8 cellular contexts compared by ENCODE assay signal in the genomic region with DNA sequence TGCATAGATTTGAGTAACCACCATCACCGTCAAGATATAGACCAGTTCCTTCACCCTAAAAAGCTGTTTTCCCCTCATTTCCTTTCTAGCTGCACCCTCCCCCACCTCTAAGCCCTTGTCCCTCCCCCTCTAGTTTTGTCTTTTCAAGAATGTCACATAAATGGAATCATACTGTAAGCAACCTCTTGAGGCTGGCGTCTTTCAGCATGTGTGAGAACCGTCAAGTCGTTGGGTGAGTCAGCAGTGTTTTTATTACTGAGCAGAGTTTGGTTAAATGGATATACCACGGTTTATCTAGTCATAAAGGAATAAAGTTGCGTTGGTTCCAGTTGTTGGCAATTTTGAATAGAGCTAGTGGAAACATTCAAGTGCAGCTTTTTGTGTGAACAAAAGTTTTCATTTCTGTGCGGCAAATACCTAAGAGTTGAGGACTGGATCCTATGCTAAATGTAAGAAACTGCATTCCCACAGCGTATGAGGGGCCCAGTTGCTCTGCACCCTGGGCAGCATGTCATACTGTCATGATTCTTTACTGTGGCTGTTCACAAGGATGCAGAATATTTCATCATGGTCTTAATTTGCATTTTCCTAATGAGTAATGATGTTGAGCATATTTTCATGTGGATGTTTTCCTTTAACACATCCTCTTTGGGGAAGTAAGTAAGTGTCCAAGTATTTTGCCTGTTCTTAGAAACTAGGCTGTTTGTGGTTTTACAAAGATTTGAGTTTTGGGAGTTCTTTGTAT.
DNase-seq lines count a peak whose midpoint lies in the region; ATAC-seq and TF ChIP-seq lines count a peak whose summit lies in the region.

No MANE protein-coding gene starts in this region.

- no peaks in the 10 kb centered on the region for H3K36me3 Mint-ChIP-seq in endodermal cell (ENCODE audit: low read depth)

- H3K4me2 ChIP-seq in OCI-LY3 (ENCODE audit: low read length): peak overlapping the region; percentile 47

- no peaks in the 10 kb centered on the region for H3K27me3 Mint-ChIP-seq in endodermal cell (ENCODE audit: insufficient read depth)

- TF ChIP-seq CTCF in OCI-LY3 (IDR thresholded peaks at IDR 0.05; ENCODE audit: low read depth, low read length) (no peak), fibroblast of villous mesenchyme (IDR thresholded peaks at IDR 0.05; ENCODE audit: insufficient read depth, low read depth, low read length) (no peak), endodermal cell (conservative IDR thresholded peaks at IDR 0.05) (no peak)

- H3K36me3 ChIP-seq in OCI-LY3 (replicated peaks; ENCODE audit: low read depth, low read length) (no peaks in the 10 kb centered on the region), endodermal cell (ENCODE audit: control insufficient read depth, insufficient read depth, low read length) (no peaks in the 10 kb centered on the region)

- ATAC-seq in GM21825 (IDR thresholded peaks at IDR 0.05; ENCODE audit: unreplicated experiment) (peak; percentile 48), HG03097 (IDR thresholded peaks at IDR 0.05; ENCODE audit: low FRiP score, unreplicated experiment) (no peak)

- no peak overlapping the region for H3K4me3 Mint-ChIP-seq in endodermal cell

- H3K9me3 ChIP-seq in OCI-LY3 (ENCODE audit: insufficient read depth, low read length) (no peaks in the 10 kb centered on the region), endodermal cell (ENCODE audit: control insufficient read depth, low read length) (no peaks in the 10 kb centered on the region)

- H3K79me2 ChIP-seq in OCI-LY3 (ENCODE audit: low read length): no peaks in the 10 kb centered on the region

- DNase-seq in EH (ENCODE audit: low read depth) (peak; percentile 92), fibroblast of villous mesenchyme (ENCODE audit: low read depth) (peak; percentile 83), NCI-H82 (lab: John Stamatoyannopoulos, UW) (no peak), ACHN (no peak), endodermal cell (no peak)

- H3K27ac ChIP-seq in OCI-LY3 (ENCODE audit: low read length): peak overlapping the region; percentile 54
- no peak overlapping the region for H3K27ac ChIP-seq in endodermal cell (ENCODE audit: low read depth, low read length)

- H3K9ac ChIP-seq in OCI-LY3 (ENCODE audit: low read length): no peak overlapping the region
- no peak overlapping the region for H3K9ac ChIP-seq in endodermal cell (ENCODE audit: extremely low read depth, low read length, poor library complexity, severe bottlenecking)

- peaks cover 70% of the 10 kb centered on the region for H3K4me1 ChIP-seq in OCI-LY3 (ENCODE audit: low read length)
- H3K4me1 ChIP-seq in endodermal cell (ENCODE audit: control insufficient read depth, insufficient read depth, low read length): no peaks in the 10 kb centered on the region

- 89 to 91% methylated on average over 8 of the region's 8 CpGs for WGBS in endodermal cell (ENCODE audit: insufficient coverage in 1 of 2, insufficient read length in 1 of 2), 2 experiments

- H4K20me1 ChIP-seq in OCI-LY3 (ENCODE audit: insufficient read depth, low read length): peaks cover 5% of the 10 kb centered on the region; the same call in 1 of the 2 replicates

- in situ Hi-C loops in ACHN (cut with HindIII; ENCODE audit: low pct_ligation_motif_present, low pct_unique_long_range_greater_than_20kb, low sequenced_read_pairs): no loop called here

- no peak overlapping the region for H2AFZ ChIP-seq in OCI-LY3 (ENCODE audit: low read depth, low read length)

- H3K4me3 ChIP-seq in OCI-LY3 (ENCODE audit: low read length) (peak overlapping the region; percentile 7), fibroblast of villous mesenchyme (ENCODE audit: low read depth, low read length) (no peak overlapping the region), endodermal cell (ENCODE audit: low read length) (no peak overlapping the region)

- no peaks in the 10 kb centered on the region for H3K4me1 Mint-ChIP-seq in endodermal cell

- H3K27me3 ChIP-seq in OCI-LY3 (ENCODE audit: low read depth, low read length): peaks cover 16% of the 10 kb centered on the region
- no peaks in the 10 kb centered on the region for H3K27me3 ChIP-seq in endodermal cell (ENCODE audit: control insufficient read depth, insufficient read depth, low read length, poor library complexity, severe bottlenecking)

- no peaks in the 10 kb centered on the region for H3K9me3 Mint-ChIP-seq in endodermal cell

- H3K27ac Mint-ChIP-seq in endodermal cell: no peak overlapping the region

Comparison
In these comparisons a context has a peak if more than half of its experiments do, and no peak if none do; other contexts are left out.
1. DNase-seq: peak in EH (single experiment) and fibroblast of villous mesenchyme (single experiment); none in NCI-H82 (single experiment), ACHN (single experiment) and endodermal cell (single experiment).